11 cellular contexts compared by ENCODE assay signal in genomic region chr18:66682855-66683322, GRCh38.
A peak's percentile ranks its signal among the peaks of the same experiment; 100 is the strongest.
DNase-seq lines count a peak whose midpoint lies in the region; ATAC-seq and TF ChIP-seq lines count a peak whose summit lies in the region.
"Had no signal": no experiment of that assay in that cellular context is flagged by ENCODE, and none has a peak within 500 bp of the region (broad histone marks: within the 10 kb centered on the region; RNA-seq: fewer than 3 reads in every experiment).

No MANE protein-coding gene starts in this region.

- peak overlapping the region; percentile 28 to 98; a peak in 3 of 4 replicates for H3K27ac ChIP-seq in SK-N-SH (ENCODE audit: low read depth in 2 of 2, low read length in 1 of 2)
- H3K27ac ChIP-seq: psoas muscle had no signal

- H3K9me3 ChIP-seq in SK-N-SH, result no peaks in the 10 kb centered on the region

- H3K9me2 ChIP-seq in SK-N-SH, result no peaks in the 10 kb centered on the region

- WGBS in SK-N-SH (ENCODE audit: low lambda C conversion rate), result 3% methylated on average over 5 of the region's 5 CpGs

- ATAC-seq in GM18868 (IDR thresholded peaks at IDR 0.05; ENCODE audit: unreplicated experiment) (no peak), GM18861 (IDR thresholded peaks at IDR 0.05; ENCODE audit: unreplicated experiment) (no peak), HG02938 (IDR thresholded peaks at IDR 0.05; ENCODE audit: unreplicated experiment) (no peak)
- ATAC-seq: psoas muscle; stimulated activated effector memory CD8-positive, alpha-beta T cell treated with anti-CD3 and anti-CD28 coated beads, Interleukin-12 subunit alpha, Interleukin-12 subunit beta, amount 100 ng/mL, for 72 hours had no signal

- no peak overlapping the region for H3K27ac Mint-ChIP-seq in nephron progenitor cell
- H3K27ac Mint-ChIP-seq: stimulated activated effector memory CD8-positive, alpha-beta T cell treated with anti-CD3 and anti-CD28 coated beads, Interleukin-12 subunit alpha, Interleukin-12 subunit beta, amount 100 ng/mL, for 72 hours had no signal

- H3K4me2 ChIP-seq in SK-N-SH, result peak overlapping the region; percentile 54

- in situ Hi-C loops in G401 (cut with HindIII; ENCODE audit: low sequenced_read_pairs), result no loop called here

- H3K4me1 Mint-ChIP-seq in nephron progenitor cell, result peaks cover 8% of the 10 kb centered on the region
- H3K4me1 Mint-ChIP-seq: stimulated activated effector memory CD8-positive, alpha-beta T cell treated with anti-CD3 and anti-CD28 coated beads, Interleukin-12 subunit alpha, Interleukin-12 subunit beta, amount 100 ng/mL, for 72 hours had no signal

- H3K4me1 ChIP-seq in SK-N-SH (ENCODE audit: control insufficient read depth in 1 of 2, insufficient read depth in 2 of 2, low read depth in 1 of 2, low read length in 1 of 2), result peaks cover 0 to 8% of the 10 kb centered on the region in 2 experiments; a peak in 3 of 4 replicates
- H3K4me1 ChIP-seq: psoas muscle had no signal

- TF ChIP-seq EP300 in SK-N-SH (IDR thresholded peaks at IDR 0.05; ENCODE audit: borderline replicate concordance in 1 of 2, low read depth in 1 of 2, low read length in 1 of 2), result peak in 1 of 2 experiments; percentile 68; a peak in 1 of 4 replicates

- H3K9ac ChIP-seq in SK-N-SH, result no peak overlapping the region

- H3F3A ChIP-seq in SK-N-SH (replicated peaks; ENCODE audit: insufficient read depth), result no peaks in the 10 kb centered on the region

- no peak overlapping the region for H3K4me3 Mint-ChIP-seq in nephron progenitor cell
- H3K4me3 Mint-ChIP-seq: stimulated activated effector memory CD8-positive, alpha-beta T cell treated with anti-CD3 and anti-CD28 coated beads, Interleukin-12 subunit alpha, Interleukin-12 subunit beta, amount 100 ng/mL, for 72 hours had no signal

- H3K36me3 ChIP-seq in SK-N-SH (replicated peaks in 1 of 2; ENCODE audit: control insufficient read depth in 1 of 2, insufficient read depth in 2 of 2, low read length in 1 of 2), result no peaks in the 10 kb centered on the region

- H2AFZ ChIP-seq in SK-N-SH (ENCODE audit: low read depth), result peak overlapping the region; percentile 52; the same call in 1 of the 2 replicates

- no peaks in the 10 kb centered on the region for H3K27me3 Mint-ChIP-seq in nephron progenitor cell (ENCODE audit: low read depth, poor library complexity)

- H3K4me3 ChIP-seq in SK-N-SH (ENCODE audit: low read depth in 2 of 2, low read length in 1 of 2) (peak overlapping the region; percentile 31 to 38), fibroblast of pulmonary artery (replicated peaks; ENCODE audit: low read depth, low read length) (peak overlapping the region; percentile 36)
- H3K4me3 ChIP-seq: psoas muscle had no signal

- DNase-seq in G401 (ENCODE audit: low spot score), result peak; percentile 89
- peak; percentile 52 for DNase-seq in SK-N-SH
- peak; percentile 47 for DNase-seq in fibroblast of pulmonary artery (ENCODE audit: low read depth)
- peak in 30 of 56 donors; percentile 1 to 62 (median 26) for DNase-seq in nucleus accumbens (lab: John Stamatoyannopoulos, UW)
- DNase-seq in nephron progenitor cell, result no peak
- DNase-seq: psoas muscle, T-helper 2 cell had no signal

- peaks cover 25% of the 10 kb centered on the region for H3K9me3 Mint-ChIP-seq in nephron progenitor cell

- TF ChIP-seq RAD21 in SK-N-SH (IDR thresholded peaks at IDR 0.05; ENCODE audit: low read length), result peak; percentile 29; the same call in 1 of the 2 replicates

- H3K27me3 ChIP-seq in SK-N-SH (ENCODE audit: insufficient read depth), result no peaks in the 10 kb centered on the region

- H3K36me3 Mint-ChIP-seq in nephron progenitor cell (ENCODE audit: low read depth), result no peaks in the 10 kb centered on the region
- H3K36me3 Mint-ChIP-seq: stimulated activated effector memory CD8-positive, alpha-beta T cell treated with anti-CD3 and anti-CD28 coated beads, Interleukin-12 subunit alpha, Interleukin-12 subunit beta, amount 100 ng/mL, for 72 hours had no signal

- CTCF ChIA-PET in SK-N-SH (lab: Yijun Ruan, JAX), result interaction anchor here (1.3 to 1.8 kb wide), 3 partner anchors 8 to 66 kb away, joined by 4 to 5 read pairs (median 4); no protein-coding TSS in a partner anchor

- TF ChIP-seq CTCF in SK-N-SH (IDR thresholded peaks at IDR 0.05) (no peak), fibroblast of pulmonary artery (IDR thresholded peaks at IDR 0.05; ENCODE audit: low read length, missing control alignments) (no peak), nephron progenitor cell (IDR thresholded peaks at IDR 0.05) (no peak)

- H4K20me1 ChIP-seq in SK-N-SH (ENCODE audit: insufficient read depth), result no peaks in the 10 kb centered on the region

- POLR2A ChIA-PET in SK-N-SH (lab: Yijun Ruan, JAX), result no interaction called here

- H3K79me2 ChIP-seq in SK-N-SH (ENCODE audit: insufficient read depth), result no peaks in the 10 kb centered on the region

TF ChIP-seq in SK-N-SH, 30 proteins besides CTCF, POLR2A, EP300 and RAD21:
- TF ChIP-seq POLR2AphosphoS5 (IDR thresholded peaks at IDR 0.05; ENCODE audit: low read depth, low read length) (no peak), CHD2 (IDR thresholded peaks at IDR 0.05; ENCODE audit: low read length, partially characterized antibody) (peak; percentile 79), GATA2 (CRISPR knock-in tag; IDR thresholded peaks at IDR 0.05) (peak; percentile 70), TEAD4 (IDR thresholded peaks at IDR 0.05; ENCODE audit: borderline replicate concordance, insufficient read depth) (no peak), RFX5 (IDR thresholded peaks at IDR 0.05; ENCODE audit: low read length) (no peak), PBX3 (IDR thresholded peaks at IDR 0.05) (no peak), JUND (IDR thresholded peaks at IDR 0.05) (no peak), NFIC (IDR thresholded peaks at IDR 0.05; ENCODE audit: borderline replicate concordance) (no peak), FOXJ3 (CRISPR knock-in tag; IDR thresholded peaks at IDR 0.05) (peak; percentile 41; the same call in 1 of the 2 replicates), RCOR1 (IDR thresholded peaks at IDR 0.05; ENCODE audit: low read length) (peak; percentile 93), TCF12 (IDR thresholded peaks at IDR 0.05) (peak; percentile 49), YY1 (IDR thresholded peaks at IDR 0.05; ENCODE audit: low read depth) (no peak)
